Comparison of ENCODE assay signal across 11 cellular contexts in the genomic region with DNA sequence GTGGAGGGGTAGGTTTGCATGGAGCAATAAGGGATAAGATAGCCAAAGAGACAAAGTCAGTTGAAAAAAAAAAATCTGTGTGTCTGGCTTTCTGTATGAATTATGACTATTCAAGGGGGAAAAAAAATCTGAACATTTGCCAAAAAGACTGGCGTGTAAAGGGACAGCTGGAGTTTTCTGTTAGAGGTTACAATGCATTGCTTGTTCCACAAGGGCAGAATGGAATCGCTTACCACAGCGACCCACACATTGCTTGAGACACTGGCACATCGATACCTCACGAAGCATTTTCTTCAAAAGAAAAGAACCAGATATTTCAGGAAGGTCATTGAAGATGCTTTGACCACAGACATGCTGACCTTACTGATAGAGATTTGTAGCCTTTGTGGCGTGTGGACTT.
DNase-seq lines count a peak whose midpoint lies in the region; ATAC-seq and TF ChIP-seq lines count a peak whose summit lies in the region.
"Had no signal": no experiment of that assay in that cellular context is flagged by ENCODE, and none has a peak within 500 bp of the region (broad histone marks: within the 10 kb centered on the region; RNA-seq: fewer than 3 reads in every experiment).

No MANE protein-coding gene starts in this region.

- H3K9me3 ChIP-seq in KOPT-K1 (ENCODE audit: insufficient read depth, low read length, poor library complexity, severe bottlenecking): peaks cover 15% of the 10 kb centered on the region
- H3K9me3 ChIP-seq in MG63: no peaks in the 10 kb centered on the region; the same call in 1 of the 2 replicates

- ATAC-seq in GM19455 (IDR thresholded peaks at IDR 0.05; ENCODE audit: unreplicated experiment): no peak

- TF ChIP-seq CTCF in brain microvascular endothelial cell (IDR thresholded peaks at IDR 0.05; ENCODE audit: low read depth, low read length, missing control alignments): no peak

- H3K4me3 ChIP-seq in brain microvascular endothelial cell (ENCODE audit: low read depth, low read length) (no peak overlapping the region), MG63 (no peak overlapping the region)

- in situ Hi-C loops in brain microvascular endothelial cell (cut with HindIII; ENCODE audit: low pct_ligation_motif_present, low sequenced_read_pairs): no loop called here

- peak; percentile 89 for DNase-seq in COLO829 (ENCODE audit: low spot score)
- DNase-seq in brain microvascular endothelial cell: peak; percentile 43
- DNase-seq in lung microvascular endothelial cell (ENCODE audit: low read depth in 2 of 2): peak; percentile 47 to 74
- no peak for DNase-seq in NCI-H1092 treated with DMSO at 0.1 percent for 48 hours (lab: John Stamatoyannopoulos, UW)
- DNase-seq in MG63: no peak
- no peak for DNase-seq in cerebellar cortex (ENCODE audit: low spot score)
- DNase-seq: aorta, kidney had no signal

- H3K27ac ChIP-seq in KOPT-K1 (ENCODE audit: low read depth, low read length, poor library complexity, severe bottlenecking): peak overlapping the region; percentile 69
- H3K27ac ChIP-seq in brain microvascular endothelial cell: no peak overlapping the region
- H3K27ac ChIP-seq: HL-60 had no signal

- H3K36me3 ChIP-seq in KOPT-K1 (ENCODE audit: insufficient read depth, low read length) (no peaks in the 10 kb centered on the region), brain microvascular endothelial cell (replicated peaks) (no peaks in the 10 kb centered on the region), MG63 (no peaks in the 10 kb centered on the region)

- H3K27me3 ChIP-seq in brain microvascular endothelial cell (replicated peaks) (no peaks in the 10 kb centered on the region), MG63 (no peaks in the 10 kb centered on the region; the same call in 1 of the 2 replicates)

Comparison
In these comparisons a context has a peak if more than half of its experiments do, and no peak if none do; other contexts are left out.
1. DNase-seq: peak in COLO829 (single experiment), brain microvascular endothelial cell (single experiment) and lung microvascular endothelial cell (2 of 2); none in NCI-H1092 treated with DMSO at 0.1 percent for 48 hours (single experiment), MG63 (single experiment) and cerebellar cortex (single experiment).